Comparison of ENCODE assay signal across 8 cellular contexts in the genomic region with DNA sequence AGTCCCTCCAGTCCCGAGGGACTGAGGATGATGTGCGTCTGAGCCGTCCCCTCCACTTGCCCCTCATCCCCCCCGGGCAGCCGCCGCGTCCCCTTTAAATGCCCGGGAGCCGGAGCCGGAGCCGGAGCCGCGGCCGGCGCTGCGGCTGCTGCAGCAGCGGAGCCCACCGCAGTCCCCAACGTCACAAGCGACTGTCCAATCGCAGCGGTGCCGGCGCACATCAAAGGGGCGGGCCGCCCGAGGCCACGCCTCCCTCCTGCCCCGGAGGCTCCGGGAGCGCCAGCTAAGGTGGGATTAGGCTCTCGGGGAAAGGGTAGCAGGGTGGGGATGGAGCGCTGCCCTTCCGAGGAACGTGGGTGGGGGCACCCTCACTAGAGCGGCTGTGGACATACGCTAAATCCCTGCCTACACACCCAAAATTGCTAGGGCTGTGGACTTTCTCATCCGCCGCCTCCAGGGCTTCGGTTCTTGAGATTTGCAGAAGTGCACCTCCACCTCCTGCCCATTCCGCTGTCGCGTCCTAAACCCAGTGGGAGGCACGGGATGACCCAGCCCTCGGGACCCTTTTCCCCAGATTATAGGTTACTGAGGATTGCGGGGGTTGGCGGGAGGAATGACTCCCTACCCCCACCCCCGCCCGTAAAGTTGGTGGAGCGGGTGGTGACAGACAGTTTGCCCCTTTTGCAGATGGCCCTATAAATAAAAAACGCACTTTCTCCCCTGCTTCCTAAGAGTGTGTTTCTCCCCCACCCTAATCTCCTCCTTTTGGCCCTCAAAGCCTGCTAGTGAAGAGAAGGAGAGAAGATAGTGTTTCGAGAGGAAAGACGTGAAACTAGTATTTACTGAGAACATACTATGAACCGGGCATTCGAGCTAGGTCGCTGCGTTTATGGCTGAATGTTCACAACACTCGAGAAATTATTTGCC. TPM values are rescaled to one million over a fixed set of nuclear protein-coding genes. Genes with fewer than 3 reads are reported as not detected.
A peak's percentile ranks its signal among the peaks of the same experiment; 100 is the strongest.
DNase-seq lines count a peak whose midpoint lies in the region; ATAC-seq and TF ChIP-seq lines count a peak whose summit lies in the region.

A gene with protein sequence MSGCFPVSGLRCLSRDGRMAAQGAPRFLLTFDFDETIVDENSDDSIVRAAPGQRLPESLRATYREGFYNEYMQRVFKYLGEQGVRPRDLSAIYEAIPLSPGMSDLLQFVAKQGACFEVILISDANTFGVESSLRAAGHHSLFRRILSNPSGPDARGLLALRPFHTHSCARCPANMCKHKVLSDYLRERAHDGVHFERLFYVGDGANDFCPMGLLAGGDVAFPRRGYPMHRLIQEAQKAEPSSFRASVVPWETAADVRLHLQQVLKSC (minus strand): TSS at position 152 of the 927 bp plus-strand sequence. CDS start 4,096 bp downstream, outside the sequence.

- no peak within 1 kb of the TSS for H2BK120ac ChIP-seq in neuronal stem cell (ENCODE audit: low read depth, low read length)

- TF ChIP-seq POLR2A in Raji (IDR thresholded peaks at IDR 0.05; ENCODE audit: insufficient read depth, low read depth, low read length): peak; percentile 62

- peaks cover 0 to 2% of the 10 kb centered on the region in 2 donors for H3K9me3 ChIP-seq in neuronal stem cell (replicated peaks in 1 of 2; ENCODE audit: control insufficient read depth in 2 of 2, insufficient read depth in 1 of 2, low read depth in 1 of 2, low read length in 2 of 2)

- no peaks in the 10 kb centered on the region for H3K36me3 ChIP-seq in neuronal stem cell (replicated peaks in 1 of 2; ENCODE audit: control insufficient read depth in 2 of 2, insufficient read depth in 2 of 2, low read length in 2 of 2)

- no peaks in the 10 kb centered on the region for H3K79me1 ChIP-seq in neuronal stem cell (ENCODE audit: low read depth, low read length)

- peak within 1 kb of the TSS; percentile 39 for H3K18ac ChIP-seq in neuronal stem cell (ENCODE audit: low read length)

- H4K8ac ChIP-seq in neuronal stem cell (ENCODE audit: low read depth, low read length): no peak within 1 kb of the TSS

- peak within 1 kb of the TSS; percentile 74 for H3K4me3 ChIP-seq in Jurkat, Clone E6-1 (ENCODE audit: low read length)
- H3K4me3 ChIP-seq in neuronal stem cell (ENCODE audit: low read length in 2 of 2): peak within 1 kb of the TSS; percentile 51 to 83

- no peak within 1 kb of the TSS for H3K4ac ChIP-seq in neuronal stem cell (ENCODE audit: low read length)

- DNase-seq in DMS 273 (lab: John Stamatoyannopoulos, UW; ENCODE audit: unreplicated experiment) (peak; percentile 91), activated gamma-delta T cell (lab: John Stamatoyannopoulos, UW) (peak; percentile 79), foreskin melanocyte (peak; percentile 62), neuronal stem cell (ENCODE audit: low spot score) (peak; percentile 87), stromal cell of bone marrow (ENCODE audit: low read depth) (peak; percentile 59)
- peak; percentile 78 for DNase-seq in Jurkat, Clone E6-1 (ENCODE audit: low read depth, low spot score)

- H4K91ac ChIP-seq in neuronal stem cell (ENCODE audit: low read depth, low read length, poor library complexity): no peak within 1 kb of the TSS

- peak within 1 kb of the TSS; percentile 96 for H2AFZ ChIP-seq in neuronal stem cell (ENCODE audit: low read length)

- H3K4me1 ChIP-seq in neuronal stem cell (ENCODE audit: control insufficient read depth in 2 of 2, insufficient read depth in 1 of 2, low read depth in 1 of 2, low read length in 2 of 2): peaks cover 4% of the 10 kb centered on the region in 2 donors

- ATAC-seq in GM21529 (IDR thresholded peaks at IDR 0.05; ENCODE audit: unreplicated experiment): peak; percentile 90

- peak within 1 kb of the TSS; percentile 29 for H2AK5ac ChIP-seq in neuronal stem cell (ENCODE audit: low read depth, low read length)

- H3K23ac ChIP-seq in neuronal stem cell (ENCODE audit: low read depth, low read length, poor library complexity): peak within 1 kb of the TSS; percentile 77

- no peak within 1 kb of the TSS for H2BK5ac ChIP-seq in neuronal stem cell (ENCODE audit: low read length)

- H3K27me3 ChIP-seq in neuronal stem cell (ENCODE audit: control insufficient read depth in 3 of 3, insufficient read depth in 3 of 3, low read depth in 1 of 3, low read length in 3 of 3): peaks cover 7 to 57% (median 50%) of the 10 kb centered on the region in 3 experiments

- peak within 1 kb of the TSS; percentile 51 for H2BK15ac ChIP-seq in neuronal stem cell (ENCODE audit: low read length)

- no peak within 1 kb of the TSS for H2BK12ac ChIP-seq in neuronal stem cell (ENCODE audit: low read length)

- peak within 1 kb of the TSS; percentile 5 for H3K9ac ChIP-seq in neuronal stem cell (ENCODE audit: low read depth, low read length, poor library complexity)

- H3K4me2 ChIP-seq in neuronal stem cell (ENCODE audit: insufficient read depth, low read length, poor library complexity, severe bottlenecking): peak within 1 kb of the TSS; percentile 89

- H3K14ac ChIP-seq in neuronal stem cell (ENCODE audit: low read length): no peak within 1 kb of the TSS

- H3K27ac ChIP-seq in neuronal stem cell (replicated peaks; ENCODE audit: low read length): no peak within 1 kb of the TSS

- WGBS in neuronal stem cell (ENCODE audit: extremely low coverage in 2 of 2, insufficient read length in 2 of 2, insufficient replicate concordance in 1 of 2), 2 donors: no CpG with 5 or more reads among the region's 58 CpGs

RNA-seq across cellular contexts. Expression of the gene that starts here (rescaled TPM):
- polyA plus RNA-seq in Jurkat, Clone E6-1 (2012; ENCODE audit: insufficient read depth, insufficient read length): 2.9 TPM
- polyA plus RNA-seq in neuronal stem cell (2013, experiment 1 of 2): 0.10 TPM
- polyA plus RNA-seq in neuronal stem cell (2013, experiment 2 of 2): 0.07 TPM
